In the genomic region with DNA sequence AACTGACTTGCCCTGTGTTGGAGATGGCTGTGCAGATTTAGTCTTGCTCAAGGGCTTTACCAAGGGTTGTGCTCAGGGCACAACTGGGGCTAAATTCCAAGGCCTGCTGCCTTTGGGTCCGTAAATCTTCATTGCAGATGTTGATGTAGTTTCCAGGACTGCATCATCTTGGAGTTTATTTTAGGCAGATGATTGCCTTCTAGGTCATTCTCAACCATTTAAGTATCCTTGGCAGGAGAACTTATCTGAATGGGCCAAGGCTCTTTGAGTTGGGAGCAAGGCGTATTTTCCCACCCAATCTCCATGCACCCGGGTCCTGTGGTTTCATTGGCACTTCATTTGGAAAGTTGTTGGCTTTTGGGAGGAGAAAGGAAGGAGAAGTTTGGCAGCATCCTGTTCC, we compare ENCODE assay signal across 18 cellular contexts.
A peak's percentile ranks its signal among the peaks of the same experiment; 100 is the strongest.
DNase-seq lines count a peak whose midpoint lies in the region; ATAC-seq and TF ChIP-seq lines count a peak whose summit lies in the region.
"Had no signal": no experiment of that assay in that cellular context is flagged by ENCODE, and none has a peak within 500 bp of the region (broad histone marks: within the 10 kb centered on the region; RNA-seq: fewer than 3 reads in every experiment).

No MANE protein-coding gene starts in this region.

- no peaks in the 10 kb centered on the region for H3K27me3 Mint-ChIP-seq in activated CD8-positive, alpha-beta T cell treated with anti-CD3 and anti-CD28 coated beads for 36 hours
- H3K27me3 Mint-ChIP-seq: activated CD4-positive, alpha-beta T cell treated with anti-CD3 and anti-CD28 coated beads for 36 hours had no signal

- CTCF ChIA-PET in activated CD8-positive, alpha-beta T cell treated with anti-CD3 and anti-CD28 coated beads for 36 hours (lab: Charles Lee), result no interaction called here

- no peaks in the 10 kb centered on the region for H3K27me3 ChIP-seq in right cardiac atrium (ENCODE audit: control insufficient read depth, insufficient read depth)
- H3K27me3 ChIP-seq in layer of hippocampus (ENCODE audit: control insufficient read depth, insufficient read depth, low read length), result no peaks in the 10 kb centered on the region
- no peaks in the 10 kb centered on the region for H3K27me3 ChIP-seq in thymus (ENCODE audit: control insufficient read depth, insufficient read depth)
- H3K27me3 ChIP-seq: thyroid gland had no signal

- POLR2A ChIA-PET in activated CD8-positive, alpha-beta T cell treated with anti-CD3 and anti-CD28 coated beads for 36 hours (lab: Charles Lee), result no interaction called here

- H3K9me3 ChIP-seq in right cardiac atrium (ENCODE audit: control insufficient read depth, low read length) (no peaks in the 10 kb centered on the region), thymus (ENCODE audit: control insufficient read depth) (no peaks in the 10 kb centered on the region)
- H3K9me3 ChIP-seq: SK-N-SH, thyroid gland had no signal

- no peaks in the 10 kb centered on the region for H3K9me3 Mint-ChIP-seq in activated CD8-positive, alpha-beta T cell treated with anti-CD3 and anti-CD28 coated beads for 36 hours
- H3K9me3 Mint-ChIP-seq: HFFc6 had no signal

- peaks cover 18% of the 10 kb centered on the region for H3K36me3 Mint-ChIP-seq in activated CD8-positive, alpha-beta T cell treated with anti-CD3 and anti-CD28 coated beads for 36 hours (ENCODE audit: low read depth)

- H3K27ac Mint-ChIP-seq in activated CD8-positive, alpha-beta T cell treated with anti-CD3 and anti-CD28 coated beads for 36 hours, result peak overlapping the region; percentile 64
- H3K27ac Mint-ChIP-seq: HFFc6 had no signal

- intact Hi-C loops in right cardiac atrium (cut with DNase I), result loop anchor here in 1 of 4 donors (10.0 kb wide), 1 partner anchor 192 kb away; no protein-coding TSS in a partner anchor
- intact Hi-C loops in Right ventricle myocardium superior (cut with DNase I), result no loop called here
- intact Hi-C loops in activated CD8-positive, alpha-beta T cell treated with anti-CD3 and anti-CD28 coated beads for 36 hours (cut with micrococcal nuclease), result loop anchor here (5.0 kb wide), 1 partner anchor 146 kb away; no protein-coding TSS in a partner anchor

- peaks cover 7% of the 10 kb centered on the region for H3K4me1 ChIP-seq in right cardiac atrium (ENCODE audit: control insufficient read depth, insufficient read depth, low read length)
- peaks cover 46% of the 10 kb centered on the region for H3K4me1 ChIP-seq in thymus (ENCODE audit: control insufficient read depth, insufficient read depth, low read length)

- DNase-seq in right cardiac atrium (no peak), Right ventricle myocardium superior (no peak), foreskin fibroblast (no peak), activated gamma-delta T cell treated with Interleukin-2 at 50 U/mL for 16 hours (no peak)
- no peak for DNase-seq in activated CD8-positive, alpha-beta T cell treated with anti-CD3 and anti-CD28 coated beads for 36 hours
- no peak for DNase-seq in stimulated activated CD4-positive, alpha-beta T cell treated with anti-CD3 and anti-CD28 coated beads, Interleukin-12 subunit alpha, Interleukin-12 subunit beta, amount 100 ng/mL, for 4 hours
- DNase-seq: activated CD4-positive, alpha-beta T cell treated with anti-CD3 and anti-CD28 coated beads for 36 hours; activated naive CD4-positive, alpha-beta T cell treated with anti-CD3 and anti-CD28 coated beads, Interleukin-2, amount 50 U/mL, for 16 hours; foreskin melanocyte; HFFc6; midbrain; MV-4-11; NCI-H187 treated with DMSO at 0.1 percent for 48 hours; NCI-H510A; SK-N-SH; thyroid gland had no signal

- no peak overlapping the region for H3K4me3 Mint-ChIP-seq in activated CD8-positive, alpha-beta T cell treated with anti-CD3 and anti-CD28 coated beads for 36 hours
- H3K4me3 Mint-ChIP-seq: activated CD4-positive, alpha-beta T cell treated with anti-CD3 and anti-CD28 coated beads for 36 hours; HFFc6 had no signal

- H3K4me1 Mint-ChIP-seq in activated CD8-positive, alpha-beta T cell treated with anti-CD3 and anti-CD28 coated beads for 36 hours (ENCODE audit: low read depth), result peaks cover 70% of the 10 kb centered on the region

- peaks cover 10% of the 10 kb centered on the region for H3K36me3 ChIP-seq in thymus (ENCODE audit: control insufficient read depth, insufficient read depth)
- H3K36me3 ChIP-seq: thyroid gland had no signal

- ATAC-seq in right cardiac atrium (peak; percentile 14 to 50), Right ventricle myocardium superior (ENCODE audit: poor library complexity) (no peak)
- no peak for ATAC-seq in activated CD8-positive, alpha-beta T cell treated with anti-CD3 and anti-CD28 coated beads for 36 hours
- ATAC-seq: activated CD4-positive, alpha-beta T cell treated with anti-CD3 and anti-CD28 coated beads for 36 hours had no signal

- H3K4me3 ChIP-seq in right cardiac atrium (ENCODE audit: low read length) (no peak overlapping the region), thymus (ENCODE audit: low read length) (no peak overlapping the region), foreskin fibroblast (ENCODE audit: low read depth in 1 of 2, low read length in 2 of 2) (no peak overlapping the region)
- H3K4me3 ChIP-seq: thyroid gland had no signal

- H3K27ac ChIP-seq in right cardiac atrium (ENCODE audit: low read length) (no peak overlapping the region), layer of hippocampus (ENCODE audit: low read depth, low read length) (peak overlapping the region; percentile 9), thymus (ENCODE audit: low read depth) (peak overlapping the region; percentile 8)

- TF ChIP-seq CTCF in activated CD8-positive, alpha-beta T cell treated with anti-CD3 and anti-CD28 coated beads for 36 hours (IDR thresholded peaks at IDR 0.05), result no peak
- no peak for TF ChIP-seq CTCF in foreskin fibroblast (IDR thresholded peaks at IDR 0.05; ENCODE audit: low read depth, low read length)

- WGBS in right cardiac atrium, result 76% methylated on average over 3 of the region's 3 CpGs
- WGBS in thymus, result over 99% methylated on average over 3 of the region's 3 CpGs

Comparison
In these comparisons a context has a peak if more than half of its experiments do, and no peak if none do; other contexts are left out.
1. ATAC-seq: peak in right cardiac atrium (2 of 2); none in Right ventricle myocardium superior (single experiment) and activated CD8-positive, alpha-beta T cell treated with anti-CD3 and anti-CD28 coated beads for 36 hours (single experiment).